Comparison of ENCODE assay signal across 8 cellular contexts in the genomic region with DNA sequence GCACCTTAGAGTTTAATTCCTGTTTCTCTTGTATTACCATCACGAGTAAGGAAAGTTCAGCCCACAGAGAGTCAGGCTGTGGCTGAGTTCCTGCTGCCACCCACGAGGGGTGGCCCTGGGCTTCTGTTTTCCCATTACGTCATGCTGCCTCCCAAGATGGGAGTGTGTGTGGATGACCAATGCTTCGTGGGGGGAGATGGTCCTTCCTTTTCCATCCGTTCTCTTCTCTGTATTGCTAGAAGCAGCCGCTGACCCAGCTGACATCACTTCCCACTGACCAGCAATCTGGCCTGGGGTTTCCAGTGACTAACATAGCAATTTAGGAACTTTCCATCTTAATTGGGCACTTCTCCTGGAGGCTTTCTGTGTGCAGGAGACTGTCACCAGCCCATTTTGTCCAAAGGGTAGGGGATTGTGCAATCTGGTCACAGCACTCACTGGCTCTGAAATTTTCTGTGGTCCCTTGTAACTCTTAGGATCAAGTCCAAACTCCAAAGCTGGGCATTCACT. TPM values are rescaled to one million over a fixed set of nuclear protein-coding genes. Genes with fewer than 3 reads are reported as not detected.
DNase-seq lines count a peak whose midpoint lies in the region; ATAC-seq and TF ChIP-seq lines count a peak whose summit lies in the region.

No MANE protein-coding gene starts in this region.

- H3K27ac ChIP-seq in uterus: peak overlapping the region; percentile 70 to 81

- DNase-seq in Ammon's horn (ENCODE audit: low spot score) (peak; percentile 81), HT1080 (ENCODE audit: low read depth) (peak; percentile 91), cardiac fibroblast (ENCODE audit: low read depth in 2 of 2) (peak; percentile 94 to 99), medulla oblongata (ENCODE audit: extremely low spot score) (peak; percentile 91), uterus (peak; percentile 65 to 77), NCI-H146 treated with DMSO at 0.1 percent for 48 hours (lab: John Stamatoyannopoulos, UW; ENCODE audit: unreplicated experiment) (no peak)

- H3K4me3 ChIP-seq in cardiac fibroblast (replicated peaks in 1 of 2; ENCODE audit: low read depth in 2 of 2, low read length in 2 of 2) (no peak overlapping the region), uterus (no peak overlapping the region)

- no peaks in the 10 kb centered on the region for H3K27me3 ChIP-seq in uterus

- no peaks in the 10 kb centered on the region for H3K36me3 ChIP-seq in uterus

- TF ChIP-seq POLR2A in uterus (IDR thresholded peaks at IDR 0.05): no peak

- H3K4me1 ChIP-seq in uterus: peaks cover 0 to 4% of the 10 kb centered on the region in 2 donors

- intact Hi-C loops in uterus (cut with DNase I; ENCODE audit: low total_unique reads): no loop called here

- H3K9me3 ChIP-seq in uterus: no peaks in the 10 kb centered on the region

- ATAC-seq in GM19351 (IDR thresholded peaks at IDR 0.05; ENCODE audit: unreplicated experiment) (no peak), HG02840 (IDR thresholded peaks at IDR 0.05; ENCODE audit: low FRiP score, unreplicated experiment) (no peak)

- TF ChIP-seq CTCF in cardiac fibroblast (IDR thresholded peaks at IDR 0.05; ENCODE audit: low read depth, low read length): no peak
- TF ChIP-seq CTCF in uterus (IDR thresholded peaks at IDR 0.05): no peak

RNA-seq across cellular contexts. Expression of a gene that starts 9.3 kb away (rescaled TPM):
- total RNA-seq in HT1080 (2014; rRNA removed; shearing (Covaris generic)): 7.5 and 9.1 TPM in 2 replicates
- polyA plus RNA-seq in HT1080 (2015; cell fraction: cytosol; rRNA removed): 10.6 and 11.9 TPM in 2 replicates
- 16.5 and 17.8 TPM in 2 replicates for polyA plus RNA-seq in HT1080 (2015; cell fraction: nucleus; rRNA removed)
- 1 to 10 TPM in 3 of 4 donors, under 1 TPM in 1; 0.29 to 8.7 (median 3.7) TPM for total RNA-seq in uterus

RNA-seq across cellular contexts. Expression of a gene that starts 32.4 kb away (rescaled TPM):
- total RNA-seq in HT1080 (2014; rRNA removed; shearing (Covaris generic)): 25.3 and 31.6 TPM in 2 replicates
- polyA plus RNA-seq in HT1080 (2015; cell fraction: cytosol; rRNA removed): 39.0 and 46.1 TPM in 2 replicates
- polyA plus RNA-seq in HT1080 (2015; cell fraction: nucleus; rRNA removed): 49.6 and 56.7 TPM in 2 replicates
- total RNA-seq in uterus: 10 to 100 TPM; 14.6 to 73.7 (median 33.3) TPM

RNA-seq across cellular contexts. Expression of a gene that starts 58.5 kb away (rescaled TPM):
- 103 and 112 TPM in 2 replicates for total RNA-seq in HT1080 (2014; rRNA removed; shearing (Covaris generic))
- polyA plus RNA-seq in HT1080 (2015; cell fraction: cytosol; rRNA removed): 142 and 187 TPM in 2 replicates
- polyA plus RNA-seq in HT1080 (2015; cell fraction: nucleus; rRNA removed): 50.2 and 54.0 TPM in 2 replicates
- total RNA-seq in uterus: 100 to 1,000 TPM in 3 of 4 donors, 10 to 100 TPM in 1; 89.1 to 145 (median 117) TPM
